In genomic region chr7:134563398-134563749, GRCh38 we compare ENCODE assay signal across 1 cellular context.
TF ChIP-seq lines count a peak whose summit lies in the region.

No MANE protein-coding gene starts in this region.

TF ChIP-seq in HepG2, 621 proteins besides CTCF, POLR2A, EP300 and RAD21:
- peak; percentile 40; the same call in 1 of the 2 replicates for TF ChIP-seq ZNF121 (CRISPR knock-in tag; IDR thresholded peaks at IDR 0.05)
